ENCODE assay signal across 20 cellular contexts in the genomic region with DNA sequence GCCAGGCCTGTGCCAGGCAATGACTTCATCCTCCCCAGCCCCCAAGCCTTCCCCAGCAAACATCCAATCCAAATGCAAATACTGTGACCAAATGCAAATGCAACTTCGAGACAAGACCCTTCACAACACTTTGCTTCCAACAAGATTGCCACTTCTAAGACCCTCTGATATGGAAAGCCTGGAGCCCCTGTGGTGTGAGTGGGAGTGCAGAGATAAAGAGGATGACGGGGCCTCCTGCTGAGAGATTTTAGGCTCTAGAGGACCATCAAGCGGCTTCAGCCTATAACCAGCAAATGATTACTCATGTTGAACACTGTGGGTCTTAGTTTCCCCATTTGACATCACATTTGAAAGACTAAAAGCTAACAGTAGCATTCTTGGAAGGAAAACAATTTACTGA. TPM values are rescaled to one million over a fixed set of nuclear protein-coding genes. Genes with fewer than 3 reads are reported as not detected.
"Had no signal": no experiment of that assay in that cellular context is flagged by ENCODE, and none has a peak within 500 bp of the region (broad histone marks: within the 10 kb centered on the region; RNA-seq: fewer than 3 reads in every experiment).

No MANE protein-coding gene starts in this region.

- DNase-seq: KBM-7, MV-4-11, NCI-H1048, NCI-H1105, NCI-H1417, NCI-H1436 treated with DMSO at 0.1 percent for 48 hours, NCI-H1930, NCI-H2081, NCI-H2171, NCI-H226, NCI-H446, NCI-H510A, NCI-H69, NCI-H774, RPMI8226, SHP77 treated with DMSO at 0.1 percent for 48 hours, SJCRH30 had no signal

- H3K36me3 ChIP-seq: SJCRH30 had no signal

- H3K4me3 ChIP-seq: SJCRH30 had no signal

- H3K4me1 ChIP-seq: SJCRH30 had no signal

- H3K9me3 ChIP-seq: SJCRH30 had no signal

- ATAC-seq: SK-N-SH treated with all-trans-retinoic acid at 6 μM for 48 hours had no signal

- H3K27ac ChIP-seq: SJCRH30 had no signal

RNA-seq across cellular contexts. Expression of a gene that starts 46.6 kb away (rescaled TPM):
- total RNA-seq: LHCN-M2, MCF 10A, SJCRH30 had no signal
